1 cellular context compared by ENCODE assay signal in the genomic region with DNA sequence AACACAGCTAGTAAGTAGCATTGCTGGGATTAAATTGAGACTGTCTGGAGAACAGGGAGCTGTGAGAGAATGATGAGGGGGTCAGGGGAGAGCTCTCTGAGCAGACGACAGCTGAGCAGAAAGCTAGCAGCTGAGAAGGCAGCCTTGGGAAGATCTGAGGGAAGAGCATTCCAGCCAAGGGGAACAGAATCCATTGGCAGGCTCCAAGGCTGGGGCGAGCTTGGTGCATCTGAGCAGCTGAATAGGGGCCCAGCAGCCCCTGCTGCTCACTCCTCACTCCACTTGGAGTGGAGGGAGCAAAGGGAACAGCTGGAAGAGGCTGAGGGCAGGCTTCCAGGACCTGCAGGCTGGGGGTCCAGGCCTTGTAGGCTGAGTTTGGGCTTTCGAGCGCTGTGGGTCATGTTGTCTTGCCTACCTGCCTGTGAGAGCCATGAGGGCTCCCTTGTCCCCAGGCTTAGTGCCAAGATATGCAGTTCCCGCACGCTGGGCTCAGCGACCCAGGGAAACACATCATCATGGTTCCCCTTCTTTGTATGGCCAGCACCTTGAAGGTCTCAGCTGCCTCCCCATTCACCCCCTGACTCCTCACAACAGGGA.
TF ChIP-seq lines count a peak whose summit lies in the region.

No MANE protein-coding gene starts in this region.

TF ChIP-seq in K562, 482 proteins besides CTCF, POLR2A, EP300 and RAD21:
- peak; percentile 11 for TF ChIP-seq ZFP36 (IDR thresholded peaks at IDR 0.05; ENCODE audit: low read depth, low read length, partially characterized antibody)
- TF ChIP-seq PML (IDR thresholded peaks at IDR 0.05; ENCODE audit: low read length) = no peak
